In genomic region chr4:66187175-66187720, GRCh38 we compare ENCODE assay signal across 18 cellular contexts.
DNase-seq lines count a peak whose midpoint lies in the region; TF ChIP-seq lines count a peak whose summit lies in the region.
"Had no signal": no experiment of that assay in that cellular context is flagged by ENCODE, and none has a peak within 500 bp of the region (broad histone marks: within the 10 kb centered on the region; RNA-seq: fewer than 3 reads in every experiment).

No MANE protein-coding gene starts in this region.

- no peaks in the 10 kb centered on the region for H3K27me3 ChIP-seq in sigmoid colon
- H3K27me3 ChIP-seq: SJCRH30 had no signal

- 70 to 81% methylated on average over 3 of the region's 3 CpGs for WGBS in sigmoid colon, 2 donors

- DNase-seq in NCI-H2171 treated with DMSO at 0.1 percent for 48 hours (lab: John Stamatoyannopoulos, UW), result peak; percentile 34
- no peak for DNase-seq in NCI-H2171 (lab: John Stamatoyannopoulos, UW)
- DNase-seq in NCI-H2029 treated with DMSO at 0.1 percent for 48 hours (lab: John Stamatoyannopoulos, UW), result peak; percentile 56
- DNase-seq in UCSD-AML1 (lab: John Stamatoyannopoulos, UW; ENCODE audit: unreplicated experiment), result peak; percentile 2
- peak; percentile 54 for DNase-seq in sigmoid colon
- DNase-seq in activated naive CD4-positive, alpha-beta T cell (lab: John Stamatoyannopoulos, UW), result no peak
- DNase-seq in T-helper 1 cell, result no peak
- no peak for DNase-seq in KG1 (lab: John Stamatoyannopoulos, UW)
- DNase-seq: DMS79, GM23248, NCI-H1436 treated with DMSO at 0.1 percent for 48 hours, NCI-H524, OCI-M1, SJCRH30, T-helper 2 cell had no signal

- no peaks in the 10 kb centered on the region for H3K4me1 ChIP-seq in sigmoid colon
- H3K4me1 ChIP-seq: A549, SJCRH30 had no signal

- H3K4me3 ChIP-seq in sigmoid colon, result no peak overlapping the region
- H3K4me3 ChIP-seq: A549, GM23248, SJCRH30 had no signal

- TF ChIP-seq POLR2A in sigmoid colon (IDR thresholded peaks at IDR 0.05), result no peak

- no peaks in the 10 kb centered on the region for H3K9me3 ChIP-seq in sigmoid colon
- H3K9me3 ChIP-seq: A549, SJCRH30 had no signal

- intact Hi-C loops in sigmoid colon (cut with DNase I), result no loop called here

- H3K27ac ChIP-seq in sigmoid colon, result no peak overlapping the region
- H3K27ac ChIP-seq: A549, C4-2B, GM23248, HL-60, SJCRH30 had no signal

- no peak for TF ChIP-seq EP300 in sigmoid colon (IDR thresholded peaks at IDR 0.05)

- no peaks in the 10 kb centered on the region for H3K36me3 ChIP-seq in sigmoid colon
- H3K36me3 ChIP-seq: SJCRH30 had no signal

- TF ChIP-seq CTCF in sigmoid colon (IDR thresholded peaks at IDR 0.05), result no peak

Comparison
In these comparisons a context has a peak if more than half of its experiments do, and no peak if none do; other contexts are left out.
1. DNase-seq: peak in NCI-H2171 treated with DMSO at 0.1 percent for 48 hours (single experiment), NCI-H2029 treated with DMSO at 0.1 percent for 48 hours (single experiment), UCSD-AML1 (single experiment) and sigmoid colon (single experiment); none in NCI-H2171 (single experiment), activated naive CD4-positive, alpha-beta T cell (0 of 4), T-helper 1 cell (0 of 5) and KG1 (single experiment).